In genomic region chr1:19372602-19373001, GRCh38 we compare ENCODE assay signal across 26 cellular contexts.
DNase-seq lines count a peak whose midpoint lies in the region; ATAC-seq and TF ChIP-seq lines count a peak whose summit lies in the region.
"Had no signal": no experiment of that assay in that cellular context is flagged by ENCODE, and none has a peak within 500 bp of the region (broad histone marks: within the 10 kb centered on the region; RNA-seq: fewer than 3 reads in every experiment).

No MANE protein-coding gene starts in this region.

- peak; percentile 68 for ATAC-seq in sciatic nerve
- ATAC-seq in GM21381 (IDR thresholded peaks at IDR 0.05; ENCODE audit: unreplicated experiment), result no peak
- ATAC-seq: esophagus mucosa; HCT116; naive thymus-derived CD4-positive, alpha-beta T cell had no signal

- peaks cover 3 to 74% (median 8%) of the 10 kb centered on the region in 3 donors for H3K36me3 ChIP-seq in esophagus squamous epithelium

- CTCF ChIA-PET in GM10248 (lab: Yijun Ruan, JAX), result interaction anchor here (0.8 to 1.5 kb wide), 3 partner anchors 9 to 29 kb away, joined by 3 to 5 read pairs (median 3); no protein-coding TSS in a partner anchor

- H3K27ac Mint-ChIP-seq in HFFc6, result peak overlapping the region; percentile 65
- H3K27ac Mint-ChIP-seq: activated CD4-positive, alpha-beta memory T cell treated with anti-CD3 and anti-CD28 coated beads for 36 hours; activated naive CD8-positive, alpha-beta T cell treated with anti-CD3 and anti-CD28 coated beads, Interleukin-2, amount 10 ng/mL, durations not matched to agents 7 days and 5 days; T-helper 1 cell treated with Interleukin-12 subunit alpha and Interleukin-12 subunit beta and Interleukin-4 antibody, amounts not matched to agents 30 μg/mL and 1 μg/mL, for 36 hours had no signal

- TF ChIP-seq POLR2A in esophagus squamous epithelium (IDR thresholded peaks at IDR 0.05), result no peak

- H3K27ac ChIP-seq in esophagus squamous epithelium, result peak overlapping the region; percentile 28 to 83 (median 75)
- H3K27ac ChIP-seq: SJCRH30, WERI-Rb-1 had no signal

- H3K9me3 ChIP-seq in esophagus squamous epithelium, result no peaks in the 10 kb centered on the region
- H3K9me3 ChIP-seq: thyroid gland had no signal

- no peaks in the 10 kb centered on the region for H3K9me3 Mint-ChIP-seq in HFFc6
- H3K9me3 Mint-ChIP-seq: activated CD4-positive, alpha-beta memory T cell treated with anti-CD3 and anti-CD28 coated beads for 36 hours; activated naive CD8-positive, alpha-beta T cell treated with anti-CD3 and anti-CD28 coated beads, Interleukin-2, amount 10 ng/mL, durations not matched to agents 7 days and 5 days; CD4-positive, alpha-beta memory T cell; naive thymus-derived CD4-positive, alpha-beta T cell; T-helper 1 cell treated with Interleukin-12 subunit alpha and Interleukin-12 subunit beta and Interleukin-4 antibody, amounts not matched to agents 30 μg/mL and 1 μg/mL, for 36 hours had no signal

- POLR2A ChIA-PET in GM10248 (lab: Yijun Ruan, JAX), result no interaction called here

- intact Hi-C loops in esophagus squamous epithelium (cut with DNase I), result no loop called here
- intact Hi-C loops in sciatic nerve (cut with DNase I), result no loop called here

- H3K4me1 ChIP-seq in esophagus squamous epithelium, result peaks cover 19 to 75% (median 44%) of the 10 kb centered on the region in 3 donors
- H3K4me1 ChIP-seq: SJCRH30 had no signal

- no peaks in the 10 kb centered on the region for H3K27me3 ChIP-seq in esophagus squamous epithelium
- H3K27me3 ChIP-seq: SJCRH30, thyroid gland had no signal

- DNase-seq in AG08395 (ENCODE audit: low spot score), result peak; percentile 76
- DNase-seq in HFFc6, result no peak
- no peak for DNase-seq in esophagus squamous epithelium (lab: John Stamatoyannopoulos, UW)
- no peak for DNase-seq in sciatic nerve (ENCODE audit: low spot score)
- no peak for DNase-seq in GM10248 (ENCODE audit: extremely low spot score)
- DNase-seq in stimulated activated CD8-positive, alpha-beta memory T cell treated with anti-CD3 and anti-CD28 coated beads, Interleukin-4, amount 100 ng/mL, for 48 hours, result no peak
- DNase-seq in EL, result no peak
- DNase-seq: ACHN; activated CD4-positive, alpha-beta memory T cell treated with anti-CD3 and anti-CD28 coated beads for 36 hours; activated naive CD8-positive, alpha-beta T cell treated with anti-CD3 and anti-CD28 coated beads, Interleukin-2, amount 10 ng/mL, durations not matched to agents 7 days and 5 days; activated T-cell treated with anti-CD3 and anti-CD28 coated beads, Interleukin-2, amount 50 U/mL, for 48 hours; CD4-positive, alpha-beta memory T cell; DND-41; naive thymus-derived CD4-positive, alpha-beta T cell; NCI-H2081; NCI-H524; SJCRH30; stimulated activated CD4-positive, alpha-beta T cell treated with anti-CD3 and anti-CD28 coated beads, Interleukin-4, amount 100 ng/mL, for 4 hours; thyroid gland; WERI-Rb-1 had no signal

- 66 to 73% methylated on average over 7 of the region's 7 CpGs for WGBS in esophagus squamous epithelium, 2 donors

- no peak overlapping the region for H3K4me3 ChIP-seq in esophagus squamous epithelium
- H3K4me3 ChIP-seq: lung, SJCRH30, smooth muscle cell, thyroid gland had no signal

- H3K36me3 Mint-ChIP-seq in HFFc6 (ENCODE audit: low read depth), result peaks cover 20% of the 10 kb centered on the region

- H3K4me3 Mint-ChIP-seq in HFFc6, result no peak overlapping the region
- H3K4me3 Mint-ChIP-seq: activated CD4-positive, alpha-beta memory T cell treated with anti-CD3 and anti-CD28 coated beads for 36 hours; activated naive CD8-positive, alpha-beta T cell treated with anti-CD3 and anti-CD28 coated beads, Interleukin-2, amount 10 ng/mL, durations not matched to agents 7 days and 5 days; CD4-positive, alpha-beta memory T cell; naive thymus-derived CD4-positive, alpha-beta T cell; T-helper 1 cell treated with Interleukin-12 subunit alpha and Interleukin-12 subunit beta and Interleukin-4 antibody, amounts not matched to agents 30 μg/mL and 1 μg/mL, for 36 hours had no signal

- H3K27me3 Mint-ChIP-seq in HFFc6 (ENCODE audit: insufficient read depth), result peaks cover 10% of the 10 kb centered on the region
- H3K27me3 Mint-ChIP-seq: activated CD4-positive, alpha-beta memory T cell treated with anti-CD3 and anti-CD28 coated beads for 36 hours; activated naive CD8-positive, alpha-beta T cell treated with anti-CD3 and anti-CD28 coated beads, Interleukin-2, amount 10 ng/mL, durations not matched to agents 7 days and 5 days; CD4-positive, alpha-beta memory T cell; naive thymus-derived CD4-positive, alpha-beta T cell had no signal

- peaks cover 11% of the 10 kb centered on the region for H3K4me1 Mint-ChIP-seq in HFFc6 (ENCODE audit: low read depth)
- H3K4me1 Mint-ChIP-seq: activated naive CD8-positive, alpha-beta T cell treated with anti-CD3 and anti-CD28 coated beads, Interleukin-2, amount 10 ng/mL, durations not matched to agents 7 days and 5 days had no signal

- no peak for TF ChIP-seq CTCF in HFFc6 (IDR thresholded peaks at IDR 0.05)
- TF ChIP-seq CTCF in esophagus squamous epithelium (IDR thresholded peaks at IDR 0.05), result no peak
- TF ChIP-seq CTCF in GM10248 (IDR thresholded peaks at IDR 0.05; ENCODE audit: control extremely low read depth, extremely low read depth, low read depth, missing control alignments), result no peak
